Comparison of ENCODE assay signal across 24 cellular contexts in genomic region chr19:34397853-34398252, GRCh38. TPM values are rescaled to one million over a fixed set of nuclear protein-coding genes. Genes with fewer than 3 reads are reported as not detected.
DNase-seq lines count a peak whose midpoint lies in the region; ATAC-seq, FAIRE-seq and TF ChIP-seq lines count a peak whose summit lies in the region.
"Had no signal": no experiment of that assay in that cellular context is flagged by ENCODE, and none has a peak within 500 bp of the region (broad histone marks: within the 10 kb centered on the region; RNA-seq: fewer than 3 reads in every experiment).

No MANE protein-coding gene starts in this region.

- DNase-seq in cardiac muscle cell (ENCODE audit: low read depth in 1 of 2, low spot score in 1 of 2) (no peak), Right ventricle myocardium superior (no peak), HepG2 (ENCODE audit: low spot score) (no peak), right lobe of liver (no peak), DND-41 (no peak), amniotic epithelial cell (ENCODE audit: low read depth) (peak; percentile 14), dorsolateral prefrontal cortex (no peak)
- DNase-seq: 8988T; AML-193; Caco-2; Calu3; CD4-positive, alpha-beta T cell; CD8-positive, alpha-beta T cell; DMS79 treated with DMSO at 0.1 percent for 48 hours; EL; GDM1 had no signal

- no peak for TF ChIP-seq CTCF in cardiac muscle cell (IDR thresholded peaks at IDR 0.05; ENCODE audit: low read depth, low read length)
- TF ChIP-seq CTCF in HepG2 (CRISPR knock-in tag; IDR thresholded peaks at IDR 0.05): no peak
- TF ChIP-seq CTCF in right lobe of liver (IDR thresholded peaks at IDR 0.05): no peak
- TF ChIP-seq CTCF in DND-41 (IDR thresholded peaks at IDR 0.05; ENCODE audit: borderline replicate concordance, extremely low read depth, low read length, poor library complexity, severe bottlenecking): no peak
- no peak for TF ChIP-seq CTCF in dorsolateral prefrontal cortex (IDR thresholded peaks at IDR 0.05 in 54 of 56, conservative IDR thresholded peaks at IDR 0.05 in 2 of 56; ENCODE audit: low read depth in 1 of 56, partially characterized antibody in 56 of 56)

- 100% methylated on average over 1 of the region's 1 CpG for WGBS in HepG2 (ENCODE audit: low lambda C conversion rate)
- WGBS in right lobe of liver (ENCODE audit: insufficient coverage, low coverage, low lambda C conversion rate, missing lambda C conversion rate): 92% methylated on average over 1 of the region's 1 CpG

- H3K4me2 ChIP-seq in HepG2 (ENCODE audit: low read depth, low read length): no peak overlapping the region
- H3K4me2 ChIP-seq in DND-41 (ENCODE audit: insufficient read depth, low read length): no peak overlapping the region
- H3K4me2 ChIP-seq: BLaER1 treated with 17β-estradiol and CSF1 and Interleukin-3, amounts not matched to agents 10 nM and 100 nM had no signal

- H3K27ac ChIP-seq in cardiac muscle cell: peak overlapping the region; percentile 67
- no peak overlapping the region for H3K27ac ChIP-seq in HepG2 (ENCODE audit: extremely low read length, insufficient read depth, low read length)
- no peak overlapping the region for H3K27ac ChIP-seq in right lobe of liver
- H3K27ac ChIP-seq in DND-41 (ENCODE audit: low read length): no peak overlapping the region
- H3K27ac ChIP-seq in dorsolateral prefrontal cortex: no peak overlapping the region
- H3K27ac ChIP-seq: BLaER1 treated with 17β-estradiol and CSF1 and Interleukin-3, amounts not matched to agents 10 nM and 100 nM; C4-2B had no signal

- H2AFZ ChIP-seq in HepG2 (ENCODE audit: low read length) (no peak overlapping the region), DND-41 (ENCODE audit: low read depth, low read length) (no peak overlapping the region)

- CTCF ChIA-PET in HepG2 (lab: Yijun Ruan, JAX; ENCODE audit: low intra/inter-chr PET ratio, low total read pairs): no interaction called here

- H3K9ac ChIP-seq in HepG2 (ENCODE audit: insufficient read depth, low read depth, low read length): no peak overlapping the region
- no peak overlapping the region for H3K9ac ChIP-seq in DND-41 (ENCODE audit: low read depth, low read length)
- H3K9ac ChIP-seq: BLaER1 treated with 17β-estradiol and CSF1 and Interleukin-3, amounts not matched to agents 10 nM and 100 nM had no signal

- H3K36me3 ChIP-seq in cardiac muscle cell: peaks cover 60% of the 10 kb centered on the region
- H3K36me3 ChIP-seq in HepG2 (replicated peaks in 1 of 2; ENCODE audit: control insufficient read depth in 1 of 2, insufficient read depth in 2 of 2, low read length in 2 of 2): peaks cover 47 to 68% of the 10 kb centered on the region in 2 experiments
- peaks cover 5 to 66% (median 38%) of the 10 kb centered on the region in 4 donors for H3K36me3 ChIP-seq in right lobe of liver
- H3K36me3 ChIP-seq in DND-41 (ENCODE audit: insufficient read depth, low read length): peaks cover 69% of the 10 kb centered on the region

- in situ Hi-C loops in HepG2 (cut with HindIII; ENCODE audit: extremely low pct_ligation_motif_present, low pct_unique_long_range_greater_than_20kb): no loop called here

- H3K4me1 ChIP-seq in cardiac muscle cell (ENCODE audit: low read depth): no peaks in the 10 kb centered on the region
- peaks cover 9% of the 10 kb centered on the region for H3K4me1 ChIP-seq in HepG2 (ENCODE audit: insufficient read depth, low read length)
- H3K4me1 ChIP-seq in right lobe of liver: no peaks in the 10 kb centered on the region
- H3K4me1 ChIP-seq in DND-41 (ENCODE audit: insufficient read depth, low read length): no peaks in the 10 kb centered on the region
- H3K4me1 ChIP-seq: BLaER1 treated with 17β-estradiol and CSF1 and Interleukin-3, amounts not matched to agents 10 nM and 100 nM; Caco-2 had no signal

- no peak for FAIRE-seq in HepG2 (lab: Jason Lieb, UNC)
- FAIRE-seq: A204.1, D721Med, GM12878, GM12892, GM18507 had no signal

- H3K9me3 ChIP-seq in cardiac muscle cell (ENCODE audit: low read depth) (no peaks in the 10 kb centered on the region), HepG2 (ENCODE audit: low read length) (no peaks in the 10 kb centered on the region), right lobe of liver (no peaks in the 10 kb centered on the region), DND-41 (ENCODE audit: insufficient read depth, low read length, severe bottlenecking) (no peaks in the 10 kb centered on the region)
- H3K9me3 ChIP-seq: BLaER1 treated with 17β-estradiol and CSF1 and Interleukin-3, amounts not matched to agents 10 nM and 100 nM; Caco-2 had no signal

- intact Hi-C loops in Right ventricle myocardium superior (cut with DNase I): no loop called here
- intact Hi-C loops in HepG2 (cut with micrococcal nuclease; ENCODE audit: unreplicated experiment): no loop called here
- intact Hi-C loops in right lobe of liver (cut with DNase I): no loop called here
- intact Hi-C loops in dorsolateral prefrontal cortex (cut with DNase I): no loop called here

- H3K79me2 ChIP-seq in HepG2 (ENCODE audit: insufficient read depth, low read length) (no peaks in the 10 kb centered on the region), DND-41 (ENCODE audit: insufficient read depth, low read length) (no peaks in the 10 kb centered on the region)

- H3K27me3 ChIP-seq in cardiac muscle cell: no peaks in the 10 kb centered on the region
- no peaks in the 10 kb centered on the region for H3K27me3 ChIP-seq in HepG2 (ENCODE audit: control insufficient read depth in 1 of 2, insufficient read depth in 2 of 2, low read length in 2 of 2)
- H3K27me3 ChIP-seq in right lobe of liver: no peaks in the 10 kb centered on the region
- H3K27me3 ChIP-seq in DND-41 (ENCODE audit: insufficient read depth, low read length, poor library complexity): no peaks in the 10 kb centered on the region
- no peaks in the 10 kb centered on the region for H3K27me3 ChIP-seq in dorsolateral prefrontal cortex
- H3K27me3 ChIP-seq: BLaER1 treated with 17β-estradiol and CSF1 and Interleukin-3, amounts not matched to agents 10 nM and 100 nM had no signal

- ATAC-seq in Right ventricle myocardium superior (ENCODE audit: poor library complexity): no peak
- ATAC-seq in HepG2: no peak
- no peak for ATAC-seq in right lobe of liver
- peak; percentile 29; the same call in 1 of the 3 replicates for ATAC-seq in DND-41 (ENCODE audit: insufficient read depth, low read depth)
- no peak for ATAC-seq in HG02759 (IDR thresholded peaks at IDR 0.05; ENCODE audit: unreplicated experiment)
- ATAC-seq: CD8-positive, alpha-beta T cell; GM12878 had no signal

- TF ChIP-seq EP300 in HepG2 (IDR thresholded peaks at IDR 0.05; ENCODE audit: low read depth in 2 of 2, low read length in 2 of 2) (no peak), HepG2 (CRISPR knock-in tag; IDR thresholded peaks at IDR 0.05; ENCODE audit: borderline replicate concordance) (no peak)

- H4K20me1 ChIP-seq in HepG2 (ENCODE audit: insufficient read depth, low read length) (no peaks in the 10 kb centered on the region; the same call in 1 of the 2 replicates), DND-41 (ENCODE audit: insufficient read depth, low read length) (no peaks in the 10 kb centered on the region)

- POLR2A ChIA-PET in HepG2 (lab: Yijun Ruan, JAX): no interaction called here

- BruUV-seq in HepG2 (replicated peaks; lab: Mats Ljungman, UMichigan): no TSS peak

- no peak for TF ChIP-seq RAD21 in HepG2 (CRISPR knock-in tag; IDR thresholded peaks at IDR 0.05)

- no peak overlapping the region for H3K4me3 ChIP-seq in cardiac muscle cell
- no peak overlapping the region for H3K4me3 ChIP-seq in HepG2 (replicated peaks in 1 of 3; ENCODE audit: insufficient read depth in 1 of 3, low read depth in 2 of 3, low read length in 3 of 3)
- no peak overlapping the region for H3K4me3 ChIP-seq in right lobe of liver
- no peak overlapping the region for H3K4me3 ChIP-seq in DND-41 (ENCODE audit: low read depth in 1 of 2, low read length in 2 of 2)
- no peak overlapping the region for H3K4me3 ChIP-seq in dorsolateral prefrontal cortex
- H3K4me3 ChIP-seq: BLaER1 treated with 17β-estradiol and CSF1 and Interleukin-3, amounts not matched to agents 10 nM and 100 nM; GM12878 had no signal

- TF ChIP-seq POLR2A in HepG2 (IDR thresholded peaks at IDR 0.05; ENCODE audit: insufficient read depth in 1 of 2, low read depth in 2 of 2, low read length in 2 of 2): no peak
- no peak for TF ChIP-seq POLR2A in right lobe of liver (IDR thresholded peaks at IDR 0.05)

RNA-seq across cellular contexts. Expression of gene PDCD2L, which starts 6.3 kb away (rescaled TPM):
- total RNA-seq in cardiac muscle cell (37.6 and 39.3 TPM in 2 replicates), Right ventricle myocardium superior (10.4 TPM), HepG2 (2016; rRNA removed; fragmentation: Illumina TruSeq; extraction: Trizol) (35.2 and 40.5 TPM in 2 replicates), right lobe of liver (10 to 100 TPM in 2 of 6 experiments, 1 to 10 TPM in 4; 3.0 to 13.4 (median 4.5) TPM), dorsolateral prefrontal cortex (10 to 100 TPM in 94 of 120 experiments, 1 to 10 TPM in 26; 5.0 to 24.8 (median 12.6) TPM)
- polyA plus RNA-seq in cardiac muscle cell (14.9 and 25.5 TPM in 2 replicates), HepG2 (2011; rRNA removed) (24.5 and 29.3 TPM in 2 replicates)
- total RNA-seq in HepG2 (2016; cell fraction: cytosol; rRNA removed; fragmentation: Illumina TruSeq; extraction: Trizol; ENCODE audit: low read depth): 11.6 and 14.8 TPM in 2 replicates
- total RNA-seq in HepG2 (2016; cell fraction: insoluble cytoplasmic fraction; rRNA removed; fragmentation: Illumina TruSeq; extraction: Trizol): 33.1 and 33.4 TPM in 2 replicates
- 13.3 and 18.3 TPM in 2 replicates for total RNA-seq in HepG2 (2016; cell fraction: membrane; rRNA removed; fragmentation: Illumina TruSeq; extraction: Trizol)
- 15.7 and 15.8 TPM in 2 replicates for total RNA-seq in HepG2 (2016; cell fraction: nucleus; rRNA removed; fragmentation: Illumina TruSeq; extraction: Trizol)
- polyA plus RNA-seq in HepG2 (2011; cell fraction: cytosol; rRNA removed): 30.4 and 32.4 TPM in 2 replicates
- polyA plus RNA-seq in HepG2 (2011; cell fraction: nucleus; rRNA removed): 11.2 and 15.1 TPM in 2 replicates
- 22.2 and 26.3 TPM in 2 replicates for polyA plus RNA-seq in HepG2 (2012)
- polyA plus RNA-seq in HepG2 (2016; cell fraction: cytosol; fragmentation: Illumina TruSeq; extraction: Trizol; ENCODE audit: low read depth): 9.9 and 11.5 TPM in 2 replicates
- 28.1 and 29.2 TPM in 2 replicates for polyA plus RNA-seq in HepG2 (2016; cell fraction: insoluble cytoplasmic fraction; fragmentation: Illumina TruSeq; extraction: Trizol; ENCODE audit: low read depth)
- polyA plus RNA-seq in HepG2 (2016; cell fraction: membrane; fragmentation: Illumina TruSeq; extraction: Trizol; ENCODE audit: low read depth): 11.1 and 13.6 TPM in 2 replicates
- 16.5 and 17.5 TPM in 2 replicates for polyA plus RNA-seq in HepG2 (2016; cell fraction: nucleus; fragmentation: Illumina TruSeq; extraction: Trizol; ENCODE audit: insufficient read depth, low read depth)
- 34.1 and 34.4 TPM in 2 replicates for polyA minus RNA-seq in HepG2 (2011; rRNA and poly(A)+ RNA removed; ENCODE audit: low replicate concordance)
- polyA minus RNA-seq in HepG2 (2011; cell fraction: cytosol; rRNA and poly(A)+ RNA removed): 6.5 and 7.9 TPM in 2 replicates
- polyA minus RNA-seq in HepG2 (2011; cell fraction: nucleus; rRNA and poly(A)+ RNA removed): 11.6 and 12.1 TPM in 2 replicates

RNA-seq across cellular contexts. Expression of gene UBA2, which starts 30.3 kb away (rescaled TPM):
- 118 and 121 TPM in 2 replicates for total RNA-seq in cardiac muscle cell
- 71.9 and 95.3 TPM in 2 replicates for polyA plus RNA-seq in cardiac muscle cell
- 41.7 TPM for total RNA-seq in Right ventricle myocardium superior
- 222 and 327 TPM in 2 replicates for total RNA-seq in HepG2 (2016; rRNA removed; fragmentation: Illumina TruSeq; extraction: Trizol)
- 111 and 132 TPM in 2 replicates for total RNA-seq in HepG2 (2016; cell fraction: cytosol; rRNA removed; fragmentation: Illumina TruSeq; extraction: Trizol; ENCODE audit: low read depth)
- 217 and 335 TPM in 2 replicates for total RNA-seq in HepG2 (2016; cell fraction: insoluble cytoplasmic fraction; rRNA removed; fragmentation: Illumina TruSeq; extraction: Trizol)
- 253 and 274 TPM in 2 replicates for total RNA-seq in HepG2 (2016; cell fraction: membrane; rRNA removed; fragmentation: Illumina TruSeq; extraction: Trizol)
- total RNA-seq in HepG2 (2016; cell fraction: nucleus; rRNA removed; fragmentation: Illumina TruSeq; extraction: Trizol): 84.0 and 88.3 TPM in 2 replicates
- 117 and 172 TPM in 2 replicates for polyA plus RNA-seq in HepG2 (2011; rRNA removed)
- 89.3 and 104 TPM in 2 replicates for polyA plus RNA-seq in HepG2 (2011; cell fraction: cytosol; rRNA removed)
- polyA plus RNA-seq in HepG2 (2011; cell fraction: nucleus; rRNA removed): 43.7 and 47.8 TPM in 2 replicates
- 112 and 146 TPM in 2 replicates for polyA plus RNA-seq in HepG2 (2012)
- polyA plus RNA-seq in HepG2 (2016; cell fraction: cytosol; fragmentation: Illumina TruSeq; extraction: Trizol; ENCODE audit: low read depth): 64.4 and 67.9 TPM in 2 replicates
- 228 and 233 TPM in 2 replicates for polyA plus RNA-seq in HepG2 (2016; cell fraction: insoluble cytoplasmic fraction; fragmentation: Illumina TruSeq; extraction: Trizol; ENCODE audit: low read depth)
- polyA plus RNA-seq in HepG2 (2016; cell fraction: membrane; fragmentation: Illumina TruSeq; extraction: Trizol; ENCODE audit: low read depth): 113 and 131 TPM in 2 replicates
- 93.7 and 95.4 TPM in 2 replicates for polyA plus RNA-seq in HepG2 (2016; cell fraction: nucleus; fragmentation: Illumina TruSeq; extraction: Trizol; ENCODE audit: insufficient read depth, low read depth)
- 113 and 118 TPM in 2 replicates for polyA minus RNA-seq in HepG2 (2011; rRNA and poly(A)+ RNA removed; ENCODE audit: low replicate concordance)
- polyA minus RNA-seq in HepG2 (2011; cell fraction: cytosol; rRNA and poly(A)+ RNA removed): 132 and 194 TPM in 2 replicates
- 68.1 and 99.3 TPM in 2 replicates for polyA minus RNA-seq in HepG2 (2011; cell fraction: nucleus; rRNA and poly(A)+ RNA removed)
- 10 to 100 TPM; 16.8 to 33.0 (median 25.2) TPM for total RNA-seq in right lobe of liver
- 10 to 100 TPM; 52.0 to 96.4 (median 72.7) TPM for total RNA-seq in dorsolateral prefrontal cortex

RNA-seq across cellular contexts. Expression of gene GPI, which starts 32.9 kb away (rescaled TPM):
- total RNA-seq in cardiac muscle cell (618 and 670 TPM in 2 replicates), Right ventricle myocardium superior (500 TPM), HepG2 (2016; rRNA removed; fragmentation: Illumina TruSeq; extraction: Trizol) (167 and 207 TPM in 2 replicates), right lobe of liver (100 to 1,000 TPM; 163 to 364 (median 256) TPM), dorsolateral prefrontal cortex (100 to 1,000 TPM; 264 to 683 (median 537) TPM)
- polyA plus RNA-seq in cardiac muscle cell (791 and 862 TPM in 2 replicates), HepG2 (2011; rRNA removed) (115 and 147 TPM in 2 replicates)
- 57.7 and 63.3 TPM in 2 replicates for total RNA-seq in HepG2 (2016; cell fraction: cytosol; rRNA removed; fragmentation: Illumina TruSeq; extraction: Trizol; ENCODE audit: low read depth)
- 170 and 179 TPM in 2 replicates for total RNA-seq in HepG2 (2016; cell fraction: insoluble cytoplasmic fraction; rRNA removed; fragmentation: Illumina TruSeq; extraction: Trizol)
- total RNA-seq in HepG2 (2016; cell fraction: membrane; rRNA removed; fragmentation: Illumina TruSeq; extraction: Trizol): 117 and 119 TPM in 2 replicates
- total RNA-seq in HepG2 (2016; cell fraction: nucleus; rRNA removed; fragmentation: Illumina TruSeq; extraction: Trizol): 102 and 114 TPM in 2 replicates
- polyA plus RNA-seq in HepG2 (2011; cell fraction: cytosol; rRNA removed): 137 and 170 TPM in 2 replicates
- polyA plus RNA-seq in HepG2 (2011; cell fraction: nucleus; rRNA removed): 307 and 407 TPM in 2 replicates
- polyA plus RNA-seq in HepG2 (2012): 311 and 360 TPM in 2 replicates
- polyA plus RNA-seq in HepG2 (2016; cell fraction: cytosol; fragmentation: Illumina TruSeq; extraction: Trizol; ENCODE audit: low read depth): 97.4 and 105 TPM in 2 replicates
- 183 and 254 TPM in 2 replicates for polyA plus RNA-seq in HepG2 (2016; cell fraction: insoluble cytoplasmic fraction; fragmentation: Illumina TruSeq; extraction: Trizol; ENCODE audit: low read depth)
- 113 and 126 TPM in 2 replicates for polyA plus RNA-seq in HepG2 (2016; cell fraction: membrane; fragmentation: Illumina TruSeq; extraction: Trizol; ENCODE audit: low read depth)
- polyA plus RNA-seq in HepG2 (2016; cell fraction: nucleus; fragmentation: Illumina TruSeq; extraction: Trizol; ENCODE audit: insufficient read depth, low read depth): 173 and 188 TPM in 2 replicates
- 301 and 307 TPM in 2 replicates for polyA minus RNA-seq in HepG2 (2011; rRNA and poly(A)+ RNA removed; ENCODE audit: low replicate concordance)
- polyA minus RNA-seq in HepG2 (2011; cell fraction: cytosol; rRNA and poly(A)+ RNA removed): 278 and 286 TPM in 2 replicates
- 125 and 126 TPM in 2 replicates for polyA minus RNA-seq in HepG2 (2011; cell fraction: nucleus; rRNA and poly(A)+ RNA removed)
